1 cellular context compared by ENCODE assay signal in the genomic region with DNA sequence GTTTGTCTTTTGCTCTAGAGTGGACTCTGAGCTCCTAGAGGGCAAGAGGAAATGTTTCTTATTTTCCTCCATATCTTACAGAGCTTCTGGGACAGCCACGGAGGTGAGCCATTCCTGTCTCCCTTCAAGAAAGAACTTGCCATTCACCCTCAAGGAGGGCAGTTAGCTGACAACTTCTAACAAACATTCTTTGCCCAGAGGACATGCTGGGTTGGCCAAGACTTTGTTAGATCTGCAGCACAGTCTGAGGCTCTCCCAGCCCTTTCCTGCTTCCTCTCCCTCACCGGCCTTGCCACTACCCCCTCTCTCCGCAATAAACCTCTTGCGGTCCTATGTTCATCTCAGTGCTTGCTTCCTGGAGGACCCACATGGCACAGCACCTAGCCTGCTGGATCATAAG.
TF ChIP-seq lines count a peak whose summit lies in the region.

No MANE protein-coding gene starts in this region.

TF ChIP-seq in IMR-90, 13 proteins besides CTCF, POLR2A, EP300 and RAD21:
- TF ChIP-seq CEBPB (IDR thresholded peaks at IDR 0.05; ENCODE audit: low read depth, low read length) (no peak), SMC3 (IDR thresholded peaks at IDR 0.05; ENCODE audit: low read depth, low read length) (no peak)
TF ChIP-seq in IMR-90: peak in this region for 0.
